Comparison of ENCODE assay signal across 21 cellular contexts in the genomic region with DNA sequence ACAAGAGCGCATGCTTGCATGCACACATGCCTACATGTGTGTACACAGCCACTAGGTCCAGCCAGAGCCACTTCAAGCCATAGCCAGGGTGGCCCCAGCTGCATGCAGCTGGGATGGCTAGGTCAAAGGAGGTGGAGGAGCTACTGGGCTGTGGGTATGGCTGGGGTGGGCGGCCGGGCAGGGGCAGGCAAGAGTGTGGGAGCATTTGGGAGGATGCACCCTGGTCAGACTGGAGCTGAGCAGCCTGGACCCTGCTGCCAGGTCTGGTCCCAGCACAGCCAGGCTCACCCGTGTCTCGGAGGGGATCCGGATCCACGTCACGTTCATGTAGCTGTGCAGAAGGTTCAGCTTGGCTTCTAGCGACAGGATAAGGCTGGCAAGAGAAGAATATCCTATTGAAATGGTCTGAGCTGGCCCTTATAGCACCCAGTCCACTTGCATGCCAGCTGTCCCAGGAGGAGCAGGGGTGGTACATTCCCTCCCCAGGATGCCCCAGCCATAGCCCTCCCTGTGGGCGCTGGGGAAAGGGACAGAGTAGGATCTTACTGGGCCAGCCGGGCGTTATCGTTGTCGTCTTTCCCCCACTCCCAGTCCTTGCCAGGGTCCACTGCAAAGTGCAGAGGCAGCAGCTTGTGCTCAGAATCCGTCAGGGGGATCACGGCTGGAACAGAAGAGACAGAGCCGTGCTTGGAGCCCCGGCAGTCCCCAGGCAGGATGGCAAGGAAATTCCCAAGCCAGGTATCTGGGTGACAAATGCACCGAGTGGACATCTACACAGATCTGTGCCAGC.
A peak's percentile ranks its signal among the peaks of the same experiment; 100 is the strongest.
DNase-seq lines count a peak whose midpoint lies in the region; ATAC-seq and TF ChIP-seq lines count a peak whose summit lies in the region.
"Had no signal": no experiment of that assay in that cellular context is flagged by ENCODE, and none has a peak within 500 bp of the region (broad histone marks: within the 10 kb centered on the region; RNA-seq: fewer than 3 reads in every experiment).

No MANE protein-coding gene starts in this region.

- H3K27ac Mint-ChIP-seq in stimulated activated effector memory CD8-positive, alpha-beta T cell treated with anti-CD3 and anti-CD28 coated beads, Interleukin-12 subunit alpha, Interleukin-12 subunit beta, amount 100 ng/mL, for 72 hours = no peak overlapping the region
- H3K27ac Mint-ChIP-seq in CD4-positive, alpha-beta memory T cell = peak overlapping the region in 1 of 7 donors; percentile 29
- H3K27ac Mint-ChIP-seq: activated naive CD4-positive, alpha-beta T cell treated with anti-CD3 and anti-CD28 coated beads, Interleukin-2, amount 50 U/mL, for 24 hours; effector memory CD8-positive, alpha-beta T cell had no signal

- 93 to 96% (median 96%) methylated on average over 14 to 19 of the region's 19 CpGs for WGBS in spleen, 5 donors

- no peak overlapping the region for H3K4me3 ChIP-seq in RWPE2 (ENCODE audit: severe bottlenecking)
- H3K4me3 ChIP-seq in CD4-positive, alpha-beta memory T cell (ENCODE audit: low read length in 2 of 2) = no peak overlapping the region
- H3K4me3 ChIP-seq in spleen = no peak overlapping the region
- H3K4me3 ChIP-seq: esophagus muscularis mucosa, gastroesophageal sphincter, ovary, right lobe of liver had no signal

- ATAC-seq in RWPE2 (ENCODE audit: low read depth) = no peak
- no peak for ATAC-seq in stimulated activated effector memory CD8-positive, alpha-beta T cell treated with anti-CD3 and anti-CD28 coated beads, Interleukin-12 subunit alpha, Interleukin-12 subunit beta, amount 100 ng/mL, for 72 hours
- no peak for ATAC-seq in GM21717 (IDR thresholded peaks at IDR 0.05; ENCODE audit: unreplicated experiment)
- ATAC-seq: activated T-cell treated with anti-CD3 and anti-CD28 coated beads, Interleukin-2, amount 50 U/mL, for 4 hours; effector memory CD8-positive, alpha-beta T cell; gastroesophageal sphincter had no signal

- peaks cover 61% of the 10 kb centered on the region for H3K4me1 Mint-ChIP-seq in stimulated activated effector memory CD8-positive, alpha-beta T cell treated with anti-CD3 and anti-CD28 coated beads, Interleukin-12 subunit alpha, Interleukin-12 subunit beta, amount 100 ng/mL, for 72 hours
- H3K4me1 Mint-ChIP-seq in CD4-positive, alpha-beta memory T cell = peaks cover 17 to 61% (median 30%) of the 10 kb centered on the region in 4 donors

- CTCF ChIA-PET in CD4-positive, alpha-beta memory T cell (lab: Charles Lee; ENCODE audit: partially characterized antibody) = interaction anchor here (1.0 to 8.6 kb wide), 26 partner anchors 14 to 357 kb away, joined by 3 to 224 read pairs (median 11); a partner anchor contains a TSS

- H3K4me3 Mint-ChIP-seq in stimulated activated effector memory CD8-positive, alpha-beta T cell treated with anti-CD3 and anti-CD28 coated beads, Interleukin-12 subunit alpha, Interleukin-12 subunit beta, amount 100 ng/mL, for 72 hours = peak overlapping the region; percentile 60
- H3K4me3 Mint-ChIP-seq in CD4-positive, alpha-beta memory T cell = peak overlapping the region in 2 of 8 donors; percentile 13 to 29
- H3K4me3 Mint-ChIP-seq: activated CD4-positive, alpha-beta memory T cell treated with anti-CD3 and anti-CD28 coated beads for 36 hours; activated naive CD4-positive, alpha-beta T cell treated with anti-CD3 and anti-CD28 coated beads, Interleukin-2, amount 50 U/mL, for 24 hours; activated T-cell treated with anti-CD3 and anti-CD28 coated beads, Interleukin-2, amount 50 U/mL, for 4 hours; effector memory CD8-positive, alpha-beta T cell had no signal

- peaks cover 17% of the 10 kb centered on the region for H3K4me1 ChIP-seq in RWPE2 (ENCODE audit: insufficient read depth, poor library complexity, severe bottlenecking)
- H3K4me1 ChIP-seq in CD4-positive, alpha-beta memory T cell (ENCODE audit: insufficient read depth, low read length) = peaks cover 46% of the 10 kb centered on the region
- peaks cover 0 to 52% (median 32%) of the 10 kb centered on the region in 6 donors for H3K4me1 ChIP-seq in spleen

- TF ChIP-seq CTCF in RWPE2 (IDR thresholded peaks at IDR 0.05; ENCODE audit: poor library complexity, severe bottlenecking) = no peak
- no peak for TF ChIP-seq CTCF in spleen (IDR thresholded peaks at IDR 0.05 in 8 of 11, conservative IDR thresholded peaks at IDR 0.05 in 3 of 11)

- in situ Hi-C loops in G401 (cut with HindIII; ENCODE audit: low sequenced_read_pairs) = loop anchor here (25.0 kb wide), 1 partner anchor 275 kb away; no protein-coding TSS in a partner anchor

- no peaks in the 10 kb centered on the region for H3K27me3 Mint-ChIP-seq in CD4-positive, alpha-beta memory T cell
- H3K27me3 Mint-ChIP-seq: effector memory CD8-positive, alpha-beta T cell had no signal

- no peak overlapping the region for H3K27ac ChIP-seq in RWPE2 (ENCODE audit: poor library complexity, severe bottlenecking)
- H3K27ac ChIP-seq in CD4-positive, alpha-beta memory T cell (ENCODE audit: low read depth, low read length) = no peak overlapping the region
- H3K27ac ChIP-seq in spleen = no peak overlapping the region
- H3K27ac ChIP-seq: ovary, right lobe of liver had no signal

- TF ChIP-seq POLR2A in spleen (IDR thresholded peaks at IDR 0.05) = no peak

- intact Hi-C loops in CD4-positive, alpha-beta memory T cell (cut with micrococcal nuclease) = no loop called here
- intact Hi-C loops in spleen (cut with DNase I; ENCODE audit: low total_unique reads) = loop anchor here (5.0 kb wide), 1 partner anchor 50 kb away; no protein-coding TSS in a partner anchor

- H3K36me3 ChIP-seq in RWPE2 (ENCODE audit: low read depth) = no peaks in the 10 kb centered on the region
- no peaks in the 10 kb centered on the region for H3K36me3 ChIP-seq in CD4-positive, alpha-beta memory T cell (ENCODE audit: insufficient read depth, low read length)
- no peaks in the 10 kb centered on the region for H3K36me3 ChIP-seq in spleen
- H3K36me3 ChIP-seq: ovary, right lobe of liver had no signal

- H3K9me3 ChIP-seq in RWPE2 (ENCODE audit: severe bottlenecking) (no peaks in the 10 kb centered on the region), spleen (peaks cover 0 to 12% (median 10%) of the 10 kb centered on the region in 8 donors)
- no peaks in the 10 kb centered on the region for H3K9me3 ChIP-seq in CD4-positive, alpha-beta memory T cell (ENCODE audit: control insufficient read depth in 1 of 2, low read length in 2 of 2)
- H3K9me3 ChIP-seq: esophagus muscularis mucosa, ovary, right lobe of liver had no signal

- POLR2A ChIA-PET in CD4-positive, alpha-beta memory T cell (lab: Charles Lee; ENCODE audit: partially characterized antibody) = interaction anchor here (0.8 to 5.4 kb wide), 17 partner anchors 14 to 287 kb away, joined by 3 to 47 read pairs (median 10); a partner anchor contains a TSS

- H3K36me3 Mint-ChIP-seq in stimulated activated effector memory CD8-positive, alpha-beta T cell treated with anti-CD3 and anti-CD28 coated beads, Interleukin-12 subunit alpha, Interleukin-12 subunit beta, amount 100 ng/mL, for 72 hours = peaks cover 24% of the 10 kb centered on the region
- H3K36me3 Mint-ChIP-seq in CD4-positive, alpha-beta memory T cell = peaks cover 3 to 6% of the 10 kb centered on the region in 2 donors

- peaks cover 10% of the 10 kb centered on the region for H3K9me3 Mint-ChIP-seq in stimulated activated effector memory CD8-positive, alpha-beta T cell treated with anti-CD3 and anti-CD28 coated beads, Interleukin-12 subunit alpha, Interleukin-12 subunit beta, amount 100 ng/mL, for 72 hours
- peaks cover 0 to 13% (median 7%) of the 10 kb centered on the region in 8 donors for H3K9me3 Mint-ChIP-seq in CD4-positive, alpha-beta memory T cell
- H3K9me3 Mint-ChIP-seq: activated naive CD4-positive, alpha-beta T cell treated with anti-CD3 and anti-CD28 coated beads, Interleukin-2, amount 50 U/mL, for 24 hours; effector memory CD8-positive, alpha-beta T cell had no signal

- peaks cover 9% of the 10 kb centered on the region for H3K27me3 ChIP-seq in RWPE2 (ENCODE audit: insufficient read depth, poor library complexity, severe bottlenecking)
- H3K27me3 ChIP-seq in CD4-positive, alpha-beta memory T cell (ENCODE audit: insufficient read depth, low read length) = no peaks in the 10 kb centered on the region
- peaks cover 0 to 28% (median 8%) of the 10 kb centered on the region in 7 donors for H3K27me3 ChIP-seq in spleen (replicated peaks in 1 of 7)
- H3K27me3 ChIP-seq: ovary, right lobe of liver had no signal

- peak; percentile 22 for DNase-seq in G401 (ENCODE audit: low spot score)
- peak; percentile 70 for DNase-seq in RWPE2 (ENCODE audit: low spot score)
- DNase-seq in islet precursor cell = peak; percentile 43
- DNase-seq in stimulated activated effector memory CD8-positive, alpha-beta T cell treated with anti-CD3 and anti-CD28 coated beads, Interleukin-12 subunit alpha, Interleukin-12 subunit beta, amount 100 ng/mL, for 72 hours (ENCODE audit: low spot score in 2 of 2) = no peak
- no peak for DNase-seq in CD4-positive, alpha-beta memory T cell
- no peak for DNase-seq in spleen
- DNase-seq: activated T-cell treated with anti-CD3 and anti-CD28 coated beads, Interleukin-2, amount 50 U/mL, for 4 hours; effector memory CD8-positive, alpha-beta T cell; GF-D8; HCEC 1CT; KG1; NCI-H1436; stimulated activated CD4-positive, alpha-beta T cell treated with anti-CD3 and anti-CD28 coated beads, Interleukin-15, amount 100 ng/mL, for 24 hours; substantia nigra had no signal

Comparison
In these comparisons a context has a peak if more than half of its experiments do, and no peak if none do; other contexts are left out.
1. DNase-seq: peak in G401 (single experiment), RWPE2 (single experiment) and islet precursor cell (single experiment); none in stimulated activated effector memory CD8-positive, alpha-beta T cell treated with anti-CD3 and anti-CD28 coated beads, Interleukin-12 subunit alpha, Interleukin-12 subunit beta, amount 100 ng/mL, for 72 hours (0 of 2), CD4-positive, alpha-beta memory T cell (0 of 5) and spleen (single experiment).